8 cellular contexts compared by ENCODE assay signal in the genomic region with DNA sequence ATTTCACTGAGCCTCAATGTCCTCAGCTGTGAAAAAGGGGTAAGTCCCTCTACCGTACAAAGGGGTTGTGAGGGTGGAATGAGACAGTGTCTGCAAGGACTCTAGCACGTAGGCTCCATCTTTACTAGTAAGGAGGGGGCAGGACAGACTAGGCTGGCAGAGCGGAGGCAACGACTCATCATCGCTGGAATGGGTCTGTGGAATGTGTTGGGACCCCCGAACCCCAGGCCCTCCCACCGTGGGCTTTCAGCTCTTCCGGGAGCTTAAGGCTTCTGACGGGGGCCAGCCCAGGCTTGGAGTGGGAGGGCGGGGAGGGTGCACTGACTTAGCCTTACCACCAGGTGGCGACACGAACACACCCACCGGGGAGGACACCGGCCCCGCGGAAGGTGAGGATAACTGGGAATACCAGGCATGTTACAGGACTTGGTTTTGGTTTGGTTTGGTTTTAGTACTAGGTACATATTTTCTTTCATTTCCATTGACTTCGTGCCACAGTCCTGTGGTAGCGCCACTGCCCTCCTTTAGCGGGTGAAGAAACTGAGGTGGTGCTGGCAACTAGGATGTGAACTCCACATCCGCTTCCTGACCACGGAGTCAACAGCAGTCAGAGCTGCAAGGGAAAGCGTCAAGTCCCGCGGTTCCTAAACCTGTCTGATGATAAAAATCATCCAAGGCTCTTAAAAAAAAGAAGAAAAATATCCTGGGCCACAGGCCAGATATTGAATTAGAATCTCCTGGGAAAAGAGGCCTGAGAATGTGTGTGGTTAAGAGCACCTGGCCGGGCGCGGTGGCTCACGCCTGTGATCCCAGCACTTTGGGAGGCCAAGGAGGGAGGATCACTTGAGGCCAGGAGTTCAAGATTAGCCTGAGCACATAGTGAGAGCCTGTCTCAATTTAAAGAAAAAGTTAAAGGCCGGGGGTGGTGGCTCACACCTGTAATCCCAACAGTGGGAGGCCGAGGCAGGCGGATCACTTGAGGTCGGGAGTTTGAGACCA.
DNase-seq lines count a peak whose midpoint lies in the region; ATAC-seq lines count a peak whose summit lies in the region.

No MANE protein-coding gene starts in this region.

- H3K9me3 ChIP-seq in endocrine pancreas (ENCODE audit: control insufficient read depth, low read length), result no peaks in the 10 kb centered on the region

- no peaks in the 10 kb centered on the region for H3K36me3 ChIP-seq in endocrine pancreas (ENCODE audit: control insufficient read depth, insufficient read depth, low read length)

- H3K4me1 ChIP-seq in endocrine pancreas (ENCODE audit: control insufficient read depth, insufficient read depth, low read length), result no peaks in the 10 kb centered on the region

- peak overlapping the region; percentile 14 for H3K9ac ChIP-seq in endocrine pancreas (ENCODE audit: control insufficient read depth, insufficient read depth, low read length)

- ATAC-seq in HG02642 (IDR thresholded peaks at IDR 0.05; ENCODE audit: poor library complexity, unreplicated experiment), result peak; percentile 64
- no peak for ATAC-seq in GM19455 (IDR thresholded peaks at IDR 0.05; ENCODE audit: unreplicated experiment)

- H3K27me3 ChIP-seq in endocrine pancreas (ENCODE audit: control insufficient read depth, insufficient read depth, low read length), result no peaks in the 10 kb centered on the region

- DNase-seq in CMK (ENCODE audit: low read depth), result peak; percentile 44
- peak; percentile 72 for DNase-seq in NCI-H69 (lab: John Stamatoyannopoulos, UW)
- DNase-seq in activated CD8-positive, alpha-beta memory T cell treated with anti-CD3 and anti-CD28 coated beads for 4 hours (ENCODE audit: low read depth in 2 of 2), result peak; percentile 40 to 48
- peak; percentile 39 for DNase-seq in midbrain (lab: John Stamatoyannopoulos, UW)
- peak; percentile 65 to 68 for DNase-seq in stimulated activated CD8-positive, alpha-beta memory T cell treated with anti-CD3 and anti-CD28 coated beads, Interleukin-2, amount 100 ng/mL, for 48 hours (ENCODE audit: low read depth in 2 of 2)

- peak overlapping the region; percentile 35 for H3K4me3 ChIP-seq in endocrine pancreas (ENCODE audit: control insufficient read depth, insufficient read depth, low read length)
